8 cellular contexts compared by ENCODE assay signal in genomic region chr4:79042079-79042674, GRCh38.
DNase-seq lines count a peak whose midpoint lies in the region; ATAC-seq, FAIRE-seq and TF ChIP-seq lines count a peak whose summit lies in the region.

No MANE protein-coding gene starts in this region.

- H3K27me3 ChIP-seq in HL-60 (ENCODE audit: insufficient read depth, poor library complexity, severe bottlenecking) (no peaks in the 10 kb centered on the region), small intestine (ENCODE audit: control insufficient read depth in 2 of 2, insufficient read depth in 2 of 2, low read length in 2 of 2) (no peaks in the 10 kb centered on the region)

- DNase-seq in Ammon's horn (ENCODE audit: low spot score) (peak; percentile 11), HL-60 (ENCODE audit: low read depth in 1 of 2, low spot score in 1 of 2) (peak in 1 of 2 experiments; percentile 38), RCC 7860 (ENCODE audit: low spot score) (peak; percentile 9), fibroblast of the conjunctiva (ENCODE audit: low read depth) (peak; percentile 3), small intestine (peak; percentile 45)
- DNase-seq in NK-92 treated with Interleukin-12 subunit alpha and Interleukin-12 subunit beta, amount 100 ng/mL, for 24 hours (lab: John Stamatoyannopoulos, UW): no peak

- H3K36me3 ChIP-seq in small intestine (ENCODE audit: control insufficient read depth in 2 of 2, insufficient read depth in 2 of 2, low read length in 2 of 2): no peaks in the 10 kb centered on the region

- no peaks in the 10 kb centered on the region for H3K4me1 ChIP-seq in small intestine (ENCODE audit: control insufficient read depth in 2 of 2, insufficient read depth in 1 of 2, low read depth in 1 of 2, low read length in 1 of 2)

- 80 to 98% (median 93%) methylated on average over 1 of the region's 1 CpG for WGBS in small intestine, 3 donors

- peak; percentile 20 for TF ChIP-seq CTCF in HL-60 (IDR thresholded peaks at IDR 0.05; ENCODE audit: insufficient read depth, low read length)

- ATAC-seq in HG02973 (IDR thresholded peaks at IDR 0.05; ENCODE audit: unreplicated experiment) (no peak), HG02678 (IDR thresholded peaks at IDR 0.05; ENCODE audit: unreplicated experiment) (no peak)

- FAIRE-seq in RCC 7860 (lab: Jason Lieb, UNC) (no peak), small intestine (lab: Jason Lieb, UNC) (no peak)

- no peak overlapping the region for H3K27ac ChIP-seq in HL-60 (replicated peaks)
- H3K27ac ChIP-seq in small intestine (ENCODE audit: low read depth in 1 of 2, low read length in 1 of 2): no peak overlapping the region

- H3K9me3 ChIP-seq in small intestine (ENCODE audit: control insufficient read depth, low read depth): no peaks in the 10 kb centered on the region

- H3K4me3 ChIP-seq in HL-60 (replicated peaks; ENCODE audit: insufficient read depth, low read length) (no peak overlapping the region), small intestine (ENCODE audit: low read depth in 1 of 2, low read length in 2 of 2) (no peak overlapping the region)
